Comparison of ENCODE assay signal across 9 cellular contexts in the genomic region with DNA sequence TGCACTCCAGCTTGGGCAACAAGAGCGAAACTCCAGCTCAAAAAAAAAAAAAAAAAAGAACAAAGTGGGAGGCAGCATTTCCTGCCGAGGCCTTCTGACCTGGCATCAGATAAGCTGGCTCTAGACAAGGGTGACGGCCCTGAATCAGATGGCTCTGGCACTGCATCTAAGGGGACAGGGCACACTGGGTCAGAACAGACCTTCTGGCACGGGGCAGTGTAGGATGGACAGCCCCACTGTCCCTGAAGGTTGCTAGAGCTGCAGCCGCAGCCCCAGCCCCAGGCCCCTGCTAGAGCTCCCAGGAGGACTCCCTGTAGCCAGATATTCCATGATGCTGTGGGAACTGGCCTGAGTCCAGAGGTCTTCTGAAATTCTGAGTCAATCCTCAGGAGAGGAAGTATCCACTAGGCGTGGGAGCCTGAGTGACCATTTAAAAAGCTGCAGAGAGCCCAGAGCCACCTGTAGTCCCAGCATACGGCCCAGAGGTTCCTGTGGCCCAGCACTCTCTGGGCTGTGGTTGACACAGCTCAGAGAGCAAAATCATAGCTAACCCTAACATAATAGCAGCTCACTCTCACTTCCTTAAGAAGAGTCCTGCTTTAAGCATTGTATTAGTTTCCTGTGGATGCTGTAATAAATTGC.
DNase-seq lines count a peak whose midpoint lies in the region; ATAC-seq and TF ChIP-seq lines count a peak whose summit lies in the region.
"Had no signal": no experiment of that assay in that cellular context is flagged by ENCODE, and none has a peak within 500 bp of the region (broad histone marks: within the 10 kb centered on the region; RNA-seq: fewer than 3 reads in every experiment).

No MANE protein-coding gene starts in this region.

- H4K20me1 ChIP-seq in smooth muscle cell (ENCODE audit: low read depth), result no peaks in the 10 kb centered on the region

- H3K27me3 ChIP-seq in sigmoid colon (no peaks in the 10 kb centered on the region), smooth muscle cell (ENCODE audit: low read depth) (no peaks in the 10 kb centered on the region)

- H3K9me3 ChIP-seq in sigmoid colon, result no peaks in the 10 kb centered on the region
- H3K9me3 ChIP-seq in smooth muscle cell (replicated peaks; ENCODE audit: low read depth), result no peaks in the 10 kb centered on the region

- no peaks in the 10 kb centered on the region for H3F3A ChIP-seq in smooth muscle cell (ENCODE audit: low read depth)

- H3K9ac ChIP-seq in smooth muscle cell (ENCODE audit: low read depth), result no peak overlapping the region

- TF ChIP-seq POLR2A in sigmoid colon (IDR thresholded peaks at IDR 0.05), result no peak

- intact Hi-C loops in sigmoid colon (cut with DNase I), result no loop called here

- H3K4me3 ChIP-seq in cardiac fibroblast (replicated peaks in 1 of 2; ENCODE audit: low read depth in 2 of 2, low read length in 2 of 2) (no peak overlapping the region), sigmoid colon (no peak overlapping the region), smooth muscle cell (no peak overlapping the region)

- no peak for TF ChIP-seq EP300 in sigmoid colon (IDR thresholded peaks at IDR 0.05)

- 62 to 69% methylated on average over 7 of the region's 7 CpGs for WGBS in sigmoid colon, 2 donors
- 68% methylated on average over 7 of the region's 7 CpGs for WGBS in smooth muscle cell (ENCODE audit: low lambda C conversion rate)

- ATAC-seq in GM19395 (IDR thresholded peaks at IDR 0.05; ENCODE audit: unreplicated experiment) (peak; percentile 98), HG03280 (IDR thresholded peaks at IDR 0.05; ENCODE audit: unreplicated experiment) (peak; percentile 93)

- DNase-seq in AG08395 (ENCODE audit: low spot score) (peak; percentile 70), cardiac fibroblast (ENCODE audit: low read depth in 2 of 2) (peak; percentile 94 to 97), sigmoid colon (peak; percentile 80), putamen (ENCODE audit: low spot score) (no peak), NCI-H2081 treated with DMSO at 0.1 percent for 48 hours (lab: John Stamatoyannopoulos, UW) (no peak), smooth muscle cell (lab: John Stamatoyannopoulos, UW; ENCODE audit: unreplicated experiment) (no peak)
- DNase-seq: DND-41 had no signal

- H2AFZ ChIP-seq in smooth muscle cell (ENCODE audit: low read depth), result no peak overlapping the region

- H3K4me1 ChIP-seq in sigmoid colon (no peaks in the 10 kb centered on the region), smooth muscle cell (ENCODE audit: low read depth) (peaks cover 13% of the 10 kb centered on the region)

- peak overlapping the region in 1 of 4 donors; percentile 51 for H3K27ac ChIP-seq in sigmoid colon
- H3K27ac ChIP-seq in smooth muscle cell (ENCODE audit: low read depth), result no peak overlapping the region

- H3K36me3 ChIP-seq in sigmoid colon (no peaks in the 10 kb centered on the region), smooth muscle cell (ENCODE audit: low read depth) (no peaks in the 10 kb centered on the region)

- no peaks in the 10 kb centered on the region for H3K79me2 ChIP-seq in smooth muscle cell (ENCODE audit: low read depth)

- TF ChIP-seq CTCF in cardiac fibroblast (IDR thresholded peaks at IDR 0.05; ENCODE audit: low read depth, low read length) (no peak), sigmoid colon (IDR thresholded peaks at IDR 0.05) (no peak), smooth muscle cell (IDR thresholded peaks at IDR 0.05; ENCODE audit: borderline replicate concordance, insufficient read depth, poor library complexity, severe bottlenecking) (no peak)

- H3K4me2 ChIP-seq in smooth muscle cell, result no peak overlapping the region

Comparison
In these comparisons a context has a peak if more than half of its experiments do, and no peak if none do; other contexts are left out.
1. DNase-seq: peak in AG08395 (single experiment), cardiac fibroblast (2 of 2) and sigmoid colon (single experiment); none in putamen (single experiment), NCI-H2081 treated with DMSO at 0.1 percent for 48 hours (single experiment) and smooth muscle cell (single experiment).